9 cellular contexts compared by ENCODE assay signal in genomic region chr9:89029788-89030187, GRCh38. TPM values are rescaled to one million over a fixed set of nuclear protein-coding genes. Genes with fewer than 3 reads are reported as not detected.
"Had no signal": no experiment of that assay in that cellular context is flagged by ENCODE, and none has a peak within 500 bp of the region (broad histone marks: within the 10 kb centered on the region; RNA-seq: fewer than 3 reads in every experiment).

No MANE protein-coding gene starts in this region.

- H3K9me3 ChIP-seq: HAP-1 had no signal

- H3K9ac ChIP-seq: GM23248 had no signal

- DNase-seq: GM23248, GOT3, H7, KG1 had no signal

- ATAC-seq: HCT116, HepG2 had no signal

- H3K36me3 ChIP-seq: HAP-1 had no signal

- FAIRE-seq: HepG2 had no signal

- H3K27ac ChIP-seq: GM23248, HL-60 had no signal

- H3K4me1 ChIP-seq: HAP-1 had no signal

- H3K4me3 ChIP-seq: GM23248, HAP-1 had no signal

- H2AFZ ChIP-seq: GM23248 had no signal

RNA-seq across cellular contexts. Expression of gene S1PR3, which starts 38.5 kb away (rescaled TPM):
- polyA plus RNA-seq: HepG2, IgD-negative memory B cell had no signal
